13 cellular contexts compared by ENCODE assay signal in the genomic region with DNA sequence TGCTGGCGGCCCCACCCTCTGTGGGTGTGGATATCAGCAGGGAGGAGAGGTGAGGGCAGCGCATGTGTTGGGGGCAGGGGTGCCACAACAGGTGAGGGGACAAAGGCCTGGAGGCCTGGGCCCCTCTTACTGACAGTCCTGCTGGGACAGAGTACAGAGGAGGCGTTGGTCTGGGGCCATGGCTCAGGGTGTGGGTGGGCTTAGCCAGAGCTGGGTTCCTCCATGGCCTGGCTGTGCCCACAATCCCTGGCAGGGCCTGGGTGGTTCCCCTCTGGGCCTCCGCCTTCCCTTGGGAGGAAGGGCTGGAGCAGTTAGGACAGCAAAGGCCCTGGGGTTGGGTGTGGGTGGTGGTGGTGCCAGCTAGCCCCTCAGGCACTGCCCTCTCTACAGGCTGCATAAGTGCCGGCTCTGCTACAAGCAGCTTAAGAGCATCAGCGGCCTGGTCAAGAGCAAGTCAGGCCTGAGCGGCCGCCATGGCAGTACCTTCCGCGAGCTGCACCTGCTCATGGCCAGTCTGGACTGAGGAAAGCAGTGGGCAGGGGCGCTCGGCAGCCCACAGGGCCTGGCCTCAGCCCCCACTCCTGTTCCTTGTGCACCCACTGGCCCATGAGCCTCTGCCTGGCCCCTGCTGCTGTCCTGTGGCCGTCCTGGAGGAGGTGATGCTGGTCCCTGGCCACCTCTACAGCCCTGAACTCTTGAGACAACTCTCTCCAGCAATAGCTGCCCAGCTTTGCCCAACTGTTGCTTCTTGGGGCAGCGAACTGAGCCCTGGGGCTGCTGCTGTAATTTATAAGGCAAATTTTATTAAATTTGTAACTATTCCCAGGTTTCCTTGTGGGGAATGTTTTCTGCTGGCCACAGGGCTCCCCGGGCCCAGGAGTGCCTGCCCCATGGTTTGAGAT. TPM values are rescaled to one million over a fixed set of nuclear protein-coding genes. Genes with fewer than 3 reads are reported as not detected.
DNase-seq lines count a peak whose midpoint lies in the region; ATAC-seq and TF ChIP-seq lines count a peak whose summit lies in the region.
"Had no signal": no experiment of that assay in that cellular context is flagged by ENCODE, and none has a peak within 500 bp of the region (broad histone marks: within the 10 kb centered on the region; RNA-seq: fewer than 3 reads in every experiment).

No MANE protein-coding gene starts in this region.

- 69% methylated on average over 4 of the region's 15 CpGs for WGBS in SK-N-SH (ENCODE audit: low lambda C conversion rate)
- no CpG with 5 or more reads among the region's 15 CpGs for WGBS in neuronal stem cell (ENCODE audit: extremely low coverage in 2 of 2, insufficient read length in 2 of 2, insufficient replicate concordance in 1 of 2), 2 donors

- no peaks in the 10 kb centered on the region for H3K4me1 ChIP-seq in SK-N-SH (ENCODE audit: control insufficient read depth in 1 of 2, insufficient read depth in 2 of 2, low read depth in 1 of 2, low read length in 1 of 2)
- no peaks in the 10 kb centered on the region for H3K4me1 ChIP-seq in Panc1 (ENCODE audit: control insufficient read depth, insufficient read depth, low read length)
- no peaks in the 10 kb centered on the region for H3K4me1 ChIP-seq in neuronal stem cell (ENCODE audit: control insufficient read depth in 2 of 2, insufficient read depth in 1 of 2, low read depth in 1 of 2, low read length in 2 of 2)
- H3K4me1 ChIP-seq: foreskin keratinocyte had no signal

- H3K9me2 ChIP-seq in SK-N-SH: no peaks in the 10 kb centered on the region

- no peak overlapping the region for H2BK15ac ChIP-seq in neuronal stem cell (ENCODE audit: low read length)

- H3K27ac ChIP-seq in SK-N-SH (ENCODE audit: low read depth in 2 of 2, low read length in 1 of 2) (no peak overlapping the region), Panc1 (ENCODE audit: low read length) (no peak overlapping the region), neuronal stem cell (replicated peaks; ENCODE audit: low read length) (no peak overlapping the region), WERI-Rb-1 (no peak overlapping the region)
- H3K27ac ChIP-seq: foreskin keratinocyte, SJSA1 had no signal

- no TSS peak for BruUV-seq in Panc1 (replicated peaks; lab: Mats Ljungman, UMichigan)

- no peak overlapping the region for H4K91ac ChIP-seq in neuronal stem cell (ENCODE audit: low read depth, low read length, poor library complexity)

- H3F3A ChIP-seq in SK-N-SH (replicated peaks; ENCODE audit: insufficient read depth): peaks cover 6% of the 10 kb centered on the region

- 0 out of 2 replicates have a peak, but pooled peaks cover 2% of the 10 kb centered on the region for H4K20me1 ChIP-seq in SK-N-SH (ENCODE audit: insufficient read depth)

- no peaks in the 10 kb centered on the region for H3K79me2 ChIP-seq in SK-N-SH (ENCODE audit: insufficient read depth)

- H3K18ac ChIP-seq in neuronal stem cell (ENCODE audit: low read length): no peak overlapping the region

- no peak overlapping the region for H4K8ac ChIP-seq in neuronal stem cell (ENCODE audit: low read depth, low read length)

- no peak overlapping the region for H2AK5ac ChIP-seq in neuronal stem cell (ENCODE audit: low read depth, low read length)

- ATAC-seq in SK-N-SH treated with all-trans-retinoic acid at 6 μM for 48 hours (peak; percentile 3; the same call in 2 of the 3 replicates), GM21367 (IDR thresholded peaks at IDR 0.05; ENCODE audit: unreplicated experiment) (peak; percentile 4), Panc1 (0 out of 2 replicates have a peak, but pooled peaks have one; percentile 4), HG03139 (IDR thresholded peaks at IDR 0.05; ENCODE audit: unreplicated experiment) (no peak), HG03342 (IDR thresholded peaks at IDR 0.05; ENCODE audit: unreplicated experiment) (no peak)

- in situ Hi-C loops in Panc1 (cut with HindIII; ENCODE audit: low pct_unique_long_range_greater_than_20kb, low sequenced_read_pairs): no loop called here

- POLR2A ChIA-PET in SK-N-SH (lab: Yijun Ruan, JAX) (no interaction called here), Panc1 (lab: Charles Lee) (no interaction called here)

- intact Hi-C loops in Panc1 (cut with micrococcal nuclease; ENCODE audit: unreplicated experiment): loop anchor here (2.0 to 10.0 kb wide), 2 partner anchors 106 to 248 kb away; a partner anchor contains a TSS

- peak overlapping the region in 1 of 2 experiments; percentile 17; a peak in 1 of 4 replicates for H3K4me3 ChIP-seq in SK-N-SH (ENCODE audit: low read depth in 2 of 2, low read length in 1 of 2)
- no peak overlapping the region for H3K4me3 ChIP-seq in Panc1 (ENCODE audit: low read depth in 2 of 2, low read length in 2 of 2)
- H3K4me3 ChIP-seq in neuronal stem cell (ENCODE audit: low read length in 2 of 2): no peak overlapping the region
- no peak overlapping the region for H3K4me3 ChIP-seq in WERI-Rb-1 (ENCODE audit: low read depth, low read length)
- H3K4me3 ChIP-seq: coronary artery, SJSA1 had no signal

- H3K36me3 ChIP-seq in SK-N-SH (replicated peaks in 1 of 2; ENCODE audit: control insufficient read depth in 1 of 2, insufficient read depth in 2 of 2, low read length in 1 of 2) (peaks cover 0 to 58% of the 10 kb centered on the region in 2 experiments), Panc1 (ENCODE audit: control insufficient read depth, insufficient read depth, low read length) (no peaks in the 10 kb centered on the region), neuronal stem cell (replicated peaks in 1 of 2; ENCODE audit: control insufficient read depth in 2 of 2, insufficient read depth in 2 of 2, low read length in 2 of 2) (peaks cover 19 to 67% of the 10 kb centered on the region in 2 donors), WERI-Rb-1 (peaks cover 51% of the 10 kb centered on the region)

- H3K9me3 ChIP-seq in SK-N-SH: no peaks in the 10 kb centered on the region
- no peaks in the 10 kb centered on the region for H3K9me3 ChIP-seq in Panc1 (ENCODE audit: control insufficient read depth, insufficient read depth, low read depth, low read length)
- H3K9me3 ChIP-seq in neuronal stem cell (replicated peaks in 1 of 2; ENCODE audit: control insufficient read depth in 2 of 2, insufficient read depth in 1 of 2, low read depth in 1 of 2, low read length in 2 of 2): no peaks in the 10 kb centered on the region
- no peaks in the 10 kb centered on the region for H3K9me3 ChIP-seq in WERI-Rb-1 (ENCODE audit: severe bottlenecking)
- H3K9me3 ChIP-seq: SJSA1 had no signal

- no peak for TF ChIP-seq CTCF in SK-N-SH (IDR thresholded peaks at IDR 0.05)
- TF ChIP-seq CTCF in Panc1 (IDR thresholded peaks at IDR 0.05): no peak
- TF ChIP-seq CTCF in WERI-Rb-1 (IDR thresholded peaks at IDR 0.05; ENCODE audit: low read depth, low read length): no peak

- no peak overlapping the region for H2BK5ac ChIP-seq in neuronal stem cell (ENCODE audit: low read length)

- H3K4me2 ChIP-seq in SK-N-SH (no peak overlapping the region), neuronal stem cell (ENCODE audit: insufficient read depth, low read length, poor library complexity, severe bottlenecking) (no peak overlapping the region)

- TF ChIP-seq RAD21 in SK-N-SH (IDR thresholded peaks at IDR 0.05; ENCODE audit: low read length): no peak

- DNase-seq in SK-N-SH: no peak
- DNase-seq in Panc1 (ENCODE audit: low read depth, low spot score): no peak
- DNase-seq in neuronal stem cell (ENCODE audit: low spot score): no peak
- DNase-seq in WERI-Rb-1: no peak
- DNase-seq: NCI-H1694 treated with DMSO at 0.1 percent for 48 hours had no signal

- CTCF ChIA-PET in SK-N-SH (lab: Yijun Ruan, JAX): interaction anchor here (0.7 to 4.8 kb wide), 39 partner anchors 8 to 369 kb away, joined by 3 to 57 read pairs (median 4); a partner anchor contains a TSS
- CTCF ChIA-PET in Panc1 (lab: Charles Lee): interaction anchor here (0.6 to 1.4 kb wide), 2 partner anchors 29 to 107 kb away, joined by 3 to 5 read pairs; no protein-coding TSS in a partner anchor

- H3K27me3 ChIP-seq in SK-N-SH (ENCODE audit: insufficient read depth): no peaks in the 10 kb centered on the region
- no peaks in the 10 kb centered on the region for H3K27me3 ChIP-seq in Panc1 (ENCODE audit: control insufficient read depth, insufficient read depth, low read length)
- no peaks in the 10 kb centered on the region for H3K27me3 ChIP-seq in neuronal stem cell (ENCODE audit: control insufficient read depth in 3 of 3, insufficient read depth in 3 of 3, low read depth in 1 of 3, low read length in 3 of 3)
- H3K27me3 ChIP-seq in WERI-Rb-1 (ENCODE audit: insufficient read depth, low read depth, severe bottlenecking): no peaks in the 10 kb centered on the region
- H3K27me3 ChIP-seq: foreskin keratinocyte, SJSA1 had no signal

- H2BK120ac ChIP-seq in neuronal stem cell (ENCODE audit: low read depth, low read length): no peak overlapping the region

- no peak overlapping the region for H3K23ac ChIP-seq in neuronal stem cell (ENCODE audit: low read depth, low read length, poor library complexity)

- H3K9ac ChIP-seq in SK-N-SH: no peak overlapping the region
- peak overlapping the region; percentile 50 for H3K9ac ChIP-seq in neuronal stem cell (ENCODE audit: low read depth, low read length, poor library complexity)

- TF ChIP-seq EP300 in SK-N-SH (IDR thresholded peaks at IDR 0.05; ENCODE audit: borderline replicate concordance in 1 of 2, low read depth in 1 of 2, low read length in 1 of 2): no peak

- H3K14ac ChIP-seq in neuronal stem cell (ENCODE audit: low read length): no peak overlapping the region

- no peak overlapping the region for H3K4ac ChIP-seq in neuronal stem cell (ENCODE audit: low read length)

- peaks cover 2% of the 10 kb centered on the region for H3K79me1 ChIP-seq in neuronal stem cell (ENCODE audit: low read depth, low read length)

- no peak overlapping the region for H2AFZ ChIP-seq in SK-N-SH (ENCODE audit: low read depth)
- no peak overlapping the region for H2AFZ ChIP-seq in neuronal stem cell (ENCODE audit: low read length)

- H2BK12ac ChIP-seq in neuronal stem cell (ENCODE audit: low read length): peak overlapping the region; percentile 75

TF ChIP-seq in SK-N-SH, 30 proteins besides CTCF, POLR2A, EP300 and RAD21 (continues in another document):
- TF ChIP-seq MEF2A (IDR thresholded peaks at IDR 0.05; ENCODE audit: borderline replicate concordance, low read depth) (no peak), RFX5 (IDR thresholded peaks at IDR 0.05; ENCODE audit: low read length) (no peak), TCF12 (IDR thresholded peaks at IDR 0.05) (no peak)

RNA-seq across cellular contexts. Expression of a gene that starts 21.1 kb away (rescaled TPM):
- 39.2 and 43.7 TPM in 2 replicates for polyA plus RNA-seq in SK-N-SH (2012; rRNA removed)
- 12.0 and 20.7 TPM in 2 replicates for polyA plus RNA-seq in SK-N-SH (2012; cell fraction: cytosol; rRNA removed)
- polyA plus RNA-seq in SK-N-SH (2012; cell fraction: nucleus; rRNA removed): 158 and 170 TPM in 2 replicates
- total RNA-seq in Panc1 (2021; ENCODE audit: unreplicated experiment): 8.1 TPM
- polyA plus RNA-seq in Panc1 (2012; ENCODE audit: insufficient read length): 13.4 TPM
- 31.8 TPM for polyA plus RNA-seq in neuronal stem cell (2013, experiment 1 of 2)
- polyA plus RNA-seq in neuronal stem cell (2013, experiment 2 of 2): 30.8 TPM

RNA-seq across cellular contexts. Expression of a gene that starts 45.6 kb away (rescaled TPM):
- 65.4 and 68.0 TPM in 2 replicates for polyA plus RNA-seq in SK-N-SH (2012; rRNA removed)
- 24.2 and 42.8 TPM in 2 replicates for polyA plus RNA-seq in SK-N-SH (2012; cell fraction: cytosol; rRNA removed)
- polyA plus RNA-seq in SK-N-SH (2012; cell fraction: nucleus; rRNA removed): 132 and 135 TPM in 2 replicates
- 51.5 TPM for total RNA-seq in Panc1 (2021; ENCODE audit: unreplicated experiment)
- 79.0 TPM for polyA plus RNA-seq in Panc1 (2012; ENCODE audit: insufficient read length)
- 1.3 TPM for polyA plus RNA-seq in neuronal stem cell (2013, experiment 1 of 2)
- 1.1 TPM for polyA plus RNA-seq in neuronal stem cell (2013, experiment 2 of 2)
- total RNA-seq: CD4-positive, alpha-beta T cell had no signal

Comparison
In these comparisons a context has a peak if more than half of its experiments do, and no peak if none do; other contexts are left out.
1. ATAC-seq: peak in SK-N-SH treated with all-trans-retinoic acid at 6 μM for 48 hours (single experiment), GM21367 (single experiment) and Panc1 (single experiment); none in HG03139 (single experiment) and HG03342 (single experiment).